In the genomic region with DNA sequence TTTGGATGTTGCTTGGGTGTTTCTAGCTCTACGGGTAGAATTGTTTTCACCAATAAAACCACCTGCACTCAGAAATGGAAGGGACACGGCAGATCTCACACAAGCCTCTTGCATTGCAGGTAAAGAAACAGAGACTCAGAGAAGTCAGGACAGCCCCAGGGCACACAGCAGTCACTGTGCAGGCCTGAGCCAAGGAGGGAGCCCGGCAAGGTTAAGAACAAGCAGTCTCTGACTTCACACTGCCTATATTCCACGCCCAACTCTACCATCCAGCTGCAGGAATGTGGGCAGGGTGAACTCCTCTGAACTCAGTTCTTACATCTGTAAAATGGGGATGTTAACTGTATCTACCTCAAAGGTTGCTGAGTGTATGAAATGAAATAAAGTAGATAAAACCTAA, we compare ENCODE assay signal across 14 cellular contexts. TPM values are rescaled to one million over a fixed set of nuclear protein-coding genes. Genes with fewer than 3 reads are reported as not detected.
"Had no signal": no experiment of that assay in that cellular context is flagged by ENCODE, and none has a peak within 500 bp of the region (broad histone marks: within the 10 kb centered on the region; RNA-seq: fewer than 3 reads in every experiment).

No MANE protein-coding gene starts in this region.

- H3K27ac Mint-ChIP-seq: activated CD4-positive, alpha-beta T cell treated with anti-CD3 and anti-CD28 coated beads, Interleukin-2, amount 10 ng/mL, durations not matched to agents 7 days and 5 days; activated T-helper 17 cell treated with anti-CD3 and anti-CD28 coated beads, Interleukin-2, amount 50 U/mL, for 72 hours; stimulated activated effector memory CD8-positive, alpha-beta T cell treated with anti-CD3 and anti-CD28 coated beads, Interleukin-12 subunit alpha, Interleukin-12 subunit beta, amount 100 ng/mL, for 72 hours had no signal

- H3K27ac ChIP-seq: neutrophil, parathyroid adenoma, thyroid gland, uterus had no signal

- DNase-seq: activated CD4-positive, alpha-beta T cell treated with anti-CD3 and anti-CD28 coated beads, Interleukin-2, amount 10 ng/mL, durations not matched to agents 7 days and 5 days; activated CD4-positive, CD25-positive, alpha-beta regulatory T cell; activated naive CD4-positive, alpha-beta T cell treated with Interleukin-2 at 50 U/mL for 16 hours; anterior cingulate cortex; hypothalamus; stimulated activated CD4-positive, alpha-beta T cell treated with anti-CD3 and anti-CD28 coated beads, Interleukin-12 subunit alpha, Interleukin-12 subunit beta, amount 100 ng/mL, for 4 hours; stimulated activated CD4-positive, alpha-beta T cell treated with anti-CD3 and anti-CD28 coated beads, Interleukin-2, amount 100 ng/mL, for 24 hours; thyroid gland; uterus had no signal

- H3K9me3 ChIP-seq: esophagus muscularis mucosa, neutrophil, thyroid gland, uterus had no signal

- H3K4me1 ChIP-seq: parathyroid adenoma, uterus had no signal

- H3K4me3 Mint-ChIP-seq: activated CD4-positive, alpha-beta T cell treated with anti-CD3 and anti-CD28 coated beads, Interleukin-2, amount 10 ng/mL, durations not matched to agents 7 days and 5 days; activated T-helper 17 cell treated with anti-CD3 and anti-CD28 coated beads, Interleukin-2, amount 50 U/mL, for 72 hours; stimulated activated effector memory CD8-positive, alpha-beta T cell treated with anti-CD3 and anti-CD28 coated beads, Interleukin-12 subunit alpha, Interleukin-12 subunit beta, amount 100 ng/mL, for 72 hours had no signal

- H3K9ac ChIP-seq: parathyroid adenoma had no signal

- H3K27me3 ChIP-seq: esophagus muscularis mucosa, neutrophil, thyroid gland, uterus had no signal

- H3K36me3 Mint-ChIP-seq: stimulated activated effector memory CD8-positive, alpha-beta T cell treated with anti-CD3 and anti-CD28 coated beads, Interleukin-12 subunit alpha, Interleukin-12 subunit beta, amount 100 ng/mL, for 72 hours had no signal

- H3K36me3 ChIP-seq: esophagus muscularis mucosa, thyroid gland, uterus had no signal

- ATAC-seq: activated T-helper 17 cell treated with anti-CD3 and anti-CD28 coated beads, Interleukin-2, amount 50 U/mL, for 72 hours; stimulated activated effector memory CD8-positive, alpha-beta T cell treated with anti-CD3 and anti-CD28 coated beads, Interleukin-12 subunit alpha, Interleukin-12 subunit beta, amount 100 ng/mL, for 72 hours had no signal

- H3K9me3 Mint-ChIP-seq: activated CD4-positive, alpha-beta T cell treated with anti-CD3 and anti-CD28 coated beads, Interleukin-2, amount 10 ng/mL, durations not matched to agents 7 days and 5 days; activated T-helper 17 cell treated with anti-CD3 and anti-CD28 coated beads, Interleukin-2, amount 50 U/mL, for 72 hours; stimulated activated effector memory CD8-positive, alpha-beta T cell treated with anti-CD3 and anti-CD28 coated beads, Interleukin-12 subunit alpha, Interleukin-12 subunit beta, amount 100 ng/mL, for 72 hours had no signal

- H3K4me3 ChIP-seq: esophagus muscularis mucosa, thyroid gland, uterus had no signal

RNA-seq across cellular contexts. Expression of a gene that starts 15.4 kb away (rescaled TPM):
- total RNA-seq: activated CD4-positive, alpha-beta T cell treated with anti-CD3 and anti-CD28 coated beads, Interleukin-2, amount 10 ng/mL, durations not matched to agents 7 days and 5 days had no signal
